ENCODE assay signal across 27 cellular contexts in genomic region chr7:33753881-33754525, GRCh38.
"Had no signal": no experiment of that assay in that cellular context is flagged by ENCODE, and none has a peak within 500 bp of the region (broad histone marks: within the 10 kb centered on the region; RNA-seq: fewer than 3 reads in every experiment).

No MANE protein-coding gene starts in this region.

- H3K27me3 ChIP-seq: ascending aorta, brain microvascular endothelial cell, gastroesophageal sphincter, neutrophil, pancreas, thyroid gland, upper lobe of right lung had no signal

- H3K36me3 Mint-ChIP-seq: activated naive CD4-positive, alpha-beta T cell treated with anti-CD3 and anti-CD28 coated beads, Interleukin-2, amount 50 U/mL, for 72 hours had no signal

- H3K9me3 Mint-ChIP-seq: activated naive CD4-positive, alpha-beta T cell treated with anti-CD3 and anti-CD28 coated beads, Interleukin-2, amount 50 U/mL, for 72 hours; activated T-cell treated with anti-CD3 and anti-CD28 coated beads, Interleukin-2, amount 50 U/mL, for 24 hours; activated T-helper 17 cell treated with anti-CD3 and anti-CD28 coated beads, Interleukin-2, amount 50 U/mL, for 72 hours; naive thymus-derived CD8-positive, alpha-beta T cell; stimulated activated naive CD8-positive, alpha-beta T cell treated with anti-CD3 and anti-CD28 coated beads, Interleukin-15, Interleukin-2, amounts not matched to agents 100 ng/mL and 50 ng/mL, for 24 hours had no signal

- H3K4me3 ChIP-seq: ascending aorta, gastroesophageal sphincter, lower lobe of right lung, pancreas, thyroid gland, upper lobe of right lung had no signal

- H3K27me3 Mint-ChIP-seq: activated T-cell treated with anti-CD3 and anti-CD28 coated beads, Interleukin-2, amount 50 U/mL, for 24 hours; activated T-helper 17 cell treated with anti-CD3 and anti-CD28 coated beads, Interleukin-2, amount 50 U/mL, for 72 hours had no signal

- H3K4me3 Mint-ChIP-seq: activated T-cell treated with anti-CD3 and anti-CD28 coated beads, Interleukin-2, amount 50 U/mL, for 24 hours; activated T-helper 17 cell treated with anti-CD3 and anti-CD28 coated beads, Interleukin-2, amount 50 U/mL, for 72 hours; naive thymus-derived CD8-positive, alpha-beta T cell; stimulated activated naive CD8-positive, alpha-beta T cell treated with anti-CD3 and anti-CD28 coated beads, Interleukin-15, Interleukin-2, amounts not matched to agents 100 ng/mL and 50 ng/mL, for 24 hours had no signal

- H3K27ac Mint-ChIP-seq: activated naive CD4-positive, alpha-beta T cell treated with anti-CD3 and anti-CD28 coated beads, Interleukin-2, amount 50 U/mL, for 72 hours; activated T-cell treated with anti-CD3 and anti-CD28 coated beads, Interleukin-2, amount 50 U/mL, for 24 hours; activated T-helper 17 cell treated with anti-CD3 and anti-CD28 coated beads, Interleukin-2, amount 50 U/mL, for 72 hours; naive thymus-derived CD8-positive, alpha-beta T cell; stimulated activated naive CD8-positive, alpha-beta T cell treated with anti-CD3 and anti-CD28 coated beads, Interleukin-15, Interleukin-2, amounts not matched to agents 100 ng/mL and 50 ng/mL, for 24 hours had no signal

- ATAC-seq: activated naive CD4-positive, alpha-beta T cell treated with anti-CD3 and anti-CD28 coated beads, Interleukin-2, amount 50 U/mL, for 72 hours; activated T-helper 17 cell treated with anti-CD3 and anti-CD28 coated beads, Interleukin-2, amount 50 U/mL, for 72 hours; esophagus mucosa; gastroesophageal sphincter; left lobe of liver; lower lobe of right lung; naive thymus-derived CD8-positive, alpha-beta T cell; pancreas; right cardiac atrium; upper lobe of right lung had no signal

- H3K4me1 Mint-ChIP-seq: activated T-helper 17 cell treated with anti-CD3 and anti-CD28 coated beads, Interleukin-2, amount 50 U/mL, for 72 hours had no signal

- H3K9me3 ChIP-seq: ascending aorta, gastroesophageal sphincter, lower lobe of right lung, neutrophil, pancreas, thyroid gland, upper lobe of right lung had no signal

- H3K36me3 ChIP-seq: ascending aorta, brain microvascular endothelial cell, gastroesophageal sphincter, lower lobe of right lung, neutrophil, pancreas, thyroid gland, upper lobe of right lung had no signal

- H3K27ac ChIP-seq: ascending aorta, brain microvascular endothelial cell, gastroesophageal sphincter, lower lobe of right lung, neutrophil, pancreas, thyroid gland, upper lobe of right lung had no signal

- H3K4me1 ChIP-seq: pancreas, upper lobe of right lung had no signal

- DNase-seq: activated CD4-positive, alpha-beta T cell treated with anti-CD3 and anti-CD28 coated beads for 1 hour; activated CD8-positive, alpha-beta memory T cell treated with anti-CD3 and anti-CD28 coated beads for 24 hours; activated CD8-positive, alpha-beta memory T cell treated with anti-CD3 and anti-CD28 coated beads, Interleukin-2, amount 50 U/mL, for 4 hours; activated T-cell treated with anti-CD3 and anti-CD28 coated beads, Interleukin-2, amount 50 U/mL, for 24 hours; brain microvascular endothelial cell; caudate nucleus; dermis blood vessel endothelial cell; effector CD8-positive, alpha-beta T cell; head of caudate nucleus; islet precursor cell; lower lobe of right lung; naive thymus-derived CD8-positive, alpha-beta T cell; pancreas; right cardiac atrium; stimulated activated CD4-positive, alpha-beta T cell treated with anti-CD3 and anti-CD28 coated beads, Interleukin-1b, Interleukin-23, amount 100 ng/mL, for 48 hours; substantia nigra; T-helper 1 cell; thyroid gland; upper lobe of right lung had no signal
